1 cellular context compared by ENCODE assay signal in genomic region chr1:15835741-15836510, GRCh38.
A peak's percentile ranks its signal among the peaks of the same experiment; 100 is the strongest.
TF ChIP-seq lines count a peak whose summit lies in the region.

No MANE protein-coding gene starts in this region.

TF ChIP-seq in K562, 482 proteins besides CTCF, POLR2A, EP300 and RAD21 (continued from another document and continues in another):
- TF ChIP-seq, protein P1, sequence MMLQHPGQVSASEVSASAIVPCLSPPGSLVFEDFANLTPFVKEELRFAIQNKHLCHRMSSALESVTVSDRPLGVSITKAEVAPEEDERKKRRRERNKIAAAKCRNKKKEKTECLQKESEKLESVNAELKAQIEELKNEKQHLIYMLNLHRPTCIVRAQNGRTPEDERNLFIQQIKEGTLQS (IDR thresholded peaks at IDR 0.05) = no peak
- TF ChIP-seq, protein P1 (CRISPR knock-in tag; conservative IDR thresholded peaks at IDR 0.05) = no peak
- TF ChIP-seq KDM5B (IDR thresholded peaks at IDR 0.05; ENCODE audit: insufficient replicate concordance, low read depth, low read length) (peak; percentile 47), SNAPC5 (CRISPR knock-in tag; IDR thresholded peaks at IDR 0.05) (no peak), EHMT2 (IDR thresholded peaks at IDR 0.05) (peak; percentile 73; the same call in 1 of the 2 replicates), ZNF707 (CRISPR knock-in tag; conservative IDR thresholded peaks at IDR 0.05) (peak; percentile 56; the same call in 1 of the 2 replicates), ZNF280A (IDR thresholded peaks at IDR 0.05; ENCODE audit: low read depth, partially characterized antibody) (no peak), THRA (IDR thresholded peaks at IDR 0.05) (no peak), ZNF165 (CRISPR knock-in tag; IDR thresholded peaks at IDR 0.05; ENCODE audit: borderline replicate concordance) (peak; percentile 81), MCM7 (IDR thresholded peaks at IDR 0.05) (no peak), MCM3 (IDR thresholded peaks at IDR 0.05) (no peak), ZFP30 (CRISPR knock-in tag; IDR thresholded peaks at IDR 0.05; ENCODE audit: borderline replicate concordance) (no peak), CREB3L1 (IDR thresholded peaks at IDR 0.05; ENCODE audit: borderline replicate concordance, low read depth) (peak; percentile 77), CAMTA2 (CRISPR knock-in tag; conservative IDR thresholded peaks at IDR 0.05) (no peak), CHD1 (IDR thresholded peaks at IDR 0.05; ENCODE audit: low read length) (peak; percentile 90), ZNF274 (IDR thresholded peaks at IDR 0.05; ENCODE audit: borderline replicate concordance, low read depth, low read length) (no peak), RBM39 (optimal IDR thresholded peaks at IDR 0.05; ENCODE audit: low read depth, low read length) (no peak), GATAD2B (IDR thresholded peaks at IDR 0.05; ENCODE audit: borderline replicate concordance) (peak; percentile 76), ZNF134 (CRISPR knock-in tag; conservative IDR thresholded peaks at IDR 0.05) (no peak), ETV1 (tag; conservative IDR thresholded peaks at IDR 0.05; ENCODE audit: low read depth) (0 out of 2 replicates have a peak, but pooled peaks have one; percentile 29), ZNF79 (CRISPR knock-in tag; IDR thresholded peaks at IDR 0.05; ENCODE audit: low read depth) (no peak), ZNF764 (CRISPR knock-in tag; IDR thresholded peaks at IDR 0.05; ENCODE audit: low read depth) (no peak), ZSCAN32 (CRISPR knock-in tag; IDR thresholded peaks at IDR 0.05) (peak; percentile 43; the same call in 1 of the 2 replicates), PHF21A (IDR thresholded peaks at IDR 0.05; ENCODE audit: borderline replicate concordance, low read depth) (no peak), ZNF696 (CRISPR knock-in tag; conservative IDR thresholded peaks at IDR 0.05) (no peak), ZC3H11A (IDR thresholded peaks at IDR 0.05; ENCODE audit: low read depth, low read length) (no peak), RAD51 (IDR thresholded peaks at IDR 0.05; ENCODE audit: borderline replicate concordance, low read depth) (no peak; the same call in 1 of the 2 replicates), RNF2 (IDR thresholded peaks at IDR 0.05) (peak; percentile 76; the same call in 1 of the 2 replicates), HDGF (IDR thresholded peaks at IDR 0.05) (no peak), ZNF354B (CRISPR knock-in tag; IDR thresholded peaks at IDR 0.05) (no peak), ZBTB2 (IDR thresholded peaks at IDR 0.05) (peak; percentile 100), NFYB (IDR thresholded peaks at IDR 0.05; ENCODE audit: extremely low read depth, insufficient read length) (no peak), ZNF695 (CRISPR knock-in tag; IDR thresholded peaks at IDR 0.05) (0 out of 2 replicates have a peak, but pooled peaks have one; percentile 85), ZNF239 (CRISPR knock-in tag; IDR thresholded peaks at IDR 0.05) (peak; percentile 72), MEIS2 (IDR thresholded peaks at IDR 0.05; ENCODE audit: partially characterized antibody) (peak; percentile 99), CEBPG (CRISPR knock-in tag; IDR thresholded peaks at IDR 0.05) (no peak), CEBPG (tag; conservative IDR thresholded peaks at IDR 0.05 in 1 of 2, IDR thresholded peaks at IDR 0.05 in 1 of 2) (peak in 1 of 2 experiments; percentile 29; a peak in 1 of 4 replicates), NR0B1 (IDR thresholded peaks at IDR 0.05; ENCODE audit: partially characterized antibody) (no peak), RBM17 (IDR thresholded peaks at IDR 0.05; ENCODE audit: borderline replicate concordance, low read depth, low read length) (no peak), PURB (CRISPR knock-in tag; IDR thresholded peaks at IDR 0.05; ENCODE audit: low read depth) (no peak), NCOA6 (IDR thresholded peaks at IDR 0.05) (no peak; the same call in 1 of the 2 replicates), DPF2 (IDR thresholded peaks at IDR 0.05) (no peak; the same call in 1 of the 2 replicates), SIN3A (IDR thresholded peaks at IDR 0.05; ENCODE audit: borderline replicate concordance in 2 of 2, control insufficient read depth in 1 of 2, low read depth in 2 of 2, low read length in 2 of 2) (no peak), MCM2 (IDR thresholded peaks at IDR 0.05; ENCODE audit: low read depth) (no peak), ARID1B (IDR thresholded peaks at IDR 0.05) (no peak; the same call in 1 of the 2 replicates), GABPB2 (CRISPR knock-in tag; conservative IDR thresholded peaks at IDR 0.05) (0 out of 2 replicates have a peak, but pooled peaks have one; percentile 52), ARID3B (CRISPR knock-in tag; IDR thresholded peaks at IDR 0.05; ENCODE audit: borderline replicate concordance) (peak; percentile 79; the same call in 1 of the 2 replicates), TCF7L2 (IDR thresholded peaks at IDR 0.05; ENCODE audit: low read depth, low read length) (no peak), NFRKB (IDR thresholded peaks at IDR 0.05; ENCODE audit: low read depth) (peak; percentile 96), SRSF9 (IDR thresholded peaks at IDR 0.05; ENCODE audit: borderline replicate concordance, low read depth, low read length) (no peak), RFX5 (IDR thresholded peaks at IDR 0.05; ENCODE audit: low read depth, low read length) (no peak; the same call in 1 of the 2 replicates), SMARCA5 (IDR thresholded peaks at IDR 0.05) (no peak), TCF7 (IDR thresholded peaks at IDR 0.05; ENCODE audit: borderline replicate concordance) (0 out of 2 replicates have a peak, but pooled peaks have one; percentile 14), BCOR (IDR thresholded peaks at IDR 0.05) (no peak; the same call in 1 of the 2 replicates), ZNF507 (tag; conservative IDR thresholded peaks at IDR 0.05) (no peak), LARP7 (IDR thresholded peaks at IDR 0.05) (no peak), PYGO2 (tag; IDR thresholded peaks at IDR 0.05) (peak; percentile 29; the same call in 1 of the 2 replicates), CBX1 (IDR thresholded peaks at IDR 0.05; ENCODE audit: low read depth) (peak; percentile 90)
- TF ChIP-seq, protein P2, sequence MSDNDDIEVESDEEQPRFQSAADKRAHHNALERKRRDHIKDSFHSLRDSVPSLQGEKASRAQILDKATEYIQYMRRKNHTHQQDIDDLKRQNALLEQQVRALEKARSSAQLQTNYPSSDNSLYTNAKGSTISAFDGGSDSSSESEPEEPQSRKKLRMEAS (CRISPR knock-in tag; IDR thresholded peaks at IDR 0.05) = peak; percentile 36
- TF ChIP-seq, protein P3, sequence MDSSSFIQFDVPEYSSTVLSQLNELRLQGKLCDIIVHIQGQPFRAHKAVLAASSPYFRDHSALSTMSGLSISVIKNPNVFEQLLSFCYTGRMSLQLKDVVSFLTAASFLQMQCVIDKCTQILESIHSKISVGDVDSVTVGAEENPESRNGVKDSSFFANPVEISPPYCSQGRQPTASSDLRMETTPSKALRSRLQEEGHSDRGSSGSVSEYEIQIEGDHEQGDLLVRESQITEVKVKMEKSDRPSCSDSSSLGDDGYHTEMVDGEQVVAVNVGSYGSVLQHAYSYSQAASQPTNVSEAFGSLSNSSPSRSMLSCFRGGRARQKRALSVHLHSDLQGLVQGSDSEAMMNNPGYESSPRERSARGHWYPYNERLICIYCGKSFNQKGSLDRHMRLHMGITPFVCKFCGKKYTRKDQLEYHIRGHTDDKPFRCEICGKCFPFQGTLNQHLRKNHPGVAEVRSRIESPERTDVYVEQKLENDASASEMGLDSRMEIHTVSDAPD (CRISPR knock-in tag; IDR thresholded peaks at IDR 0.05) = no peak
- TF ChIP-seq, protein P4, sequence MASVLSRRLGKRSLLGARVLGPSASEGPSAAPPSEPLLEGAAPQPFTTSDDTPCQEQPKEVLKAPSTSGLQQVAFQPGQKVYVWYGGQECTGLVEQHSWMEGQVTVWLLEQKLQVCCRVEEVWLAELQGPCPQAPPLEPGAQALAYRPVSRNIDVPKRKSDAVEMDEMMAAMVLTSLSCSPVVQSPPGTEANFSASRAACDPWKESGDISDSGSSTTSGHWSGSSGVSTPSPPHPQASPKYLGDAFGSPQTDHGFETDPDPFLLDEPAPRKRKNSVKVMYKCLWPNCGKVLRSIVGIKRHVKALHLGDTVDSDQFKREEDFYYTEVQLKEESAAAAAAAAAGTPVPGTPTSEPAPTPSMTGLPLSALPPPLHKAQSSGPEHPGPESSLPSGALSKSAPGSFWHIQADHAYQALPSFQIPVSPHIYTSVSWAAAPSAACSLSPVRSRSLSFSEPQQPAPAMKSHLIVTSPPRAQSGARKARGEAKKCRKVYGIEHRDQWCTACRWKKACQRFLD (CRISPR knock-in tag; IDR thresholded peaks at IDR 0.05) = peak; percentile 73
- TF ChIP-seq, protein P5, sequence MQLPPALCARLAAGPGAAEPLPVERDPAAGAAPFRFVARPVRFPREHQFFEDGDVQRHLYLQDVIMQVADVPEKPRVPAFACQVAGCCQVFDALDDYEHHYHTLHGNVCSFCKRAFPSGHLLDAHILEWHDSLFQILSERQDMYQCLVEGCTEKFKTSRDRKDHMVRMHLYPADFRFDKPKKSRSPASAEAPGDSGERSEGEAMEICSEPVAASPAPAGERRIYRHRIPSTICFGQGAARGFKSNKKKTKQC (CRISPR knock-in tag; IDR thresholded peaks at IDR 0.05) = peak; percentile 72
